ENCODE assay signal across 8 cellular contexts in genomic region chr9:124257070-124257864, GRCh38. TPM values are rescaled to one million over a fixed set of nuclear protein-coding genes. Genes with fewer than 3 reads are reported as not detected.
DNase-seq lines count a peak whose midpoint lies in the region; ATAC-seq and TF ChIP-seq lines count a peak whose summit lies in the region.

No MANE protein-coding gene starts in this region.

- H3K4me3 ChIP-seq in heart right ventricle: peak overlapping the region; percentile 16 to 59 (median 52)
- H3K4me3 ChIP-seq in skeletal muscle satellite cell (ENCODE audit: low read length): peak overlapping the region; percentile 95

- TF ChIP-seq CTCF in heart right ventricle (IDR thresholded peaks at IDR 0.05): no peak

- peak overlapping the region; percentile 98 for H3K9ac ChIP-seq in skeletal muscle satellite cell (ENCODE audit: low read depth, low read length)

- no peaks in the 10 kb centered on the region for H3K36me3 ChIP-seq in heart right ventricle
- peaks cover 8% of the 10 kb centered on the region for H3K36me3 ChIP-seq in skeletal muscle satellite cell (ENCODE audit: insufficient read depth, low read length)

- DNase-seq in DMS53 (lab: John Stamatoyannopoulos, UW) (peak; percentile 59), DMS53 treated with DMSO at 0.1 percent for 48 hours (lab: John Stamatoyannopoulos, UW; ENCODE audit: unreplicated experiment) (no peak), T1000 (lab: John Stamatoyannopoulos, UW) (peak; percentile 19), heart right ventricle (no peak), NOMO-1 treated with dmso at 0.1 percent for 144 hours (lab: John Stamatoyannopoulos, UW; ENCODE audit: unreplicated experiment) (no peak), AML-193 (lab: John Stamatoyannopoulos, UW) (no peak), NCI-H1105 (lab: John Stamatoyannopoulos, UW) (no peak)

- H3K27ac ChIP-seq in heart right ventricle: peak overlapping the region in 2 of 10 donors; percentile 39 to 68

- intact Hi-C loops in heart right ventricle (cut with DNase I): no loop called here

- H3K4me1 ChIP-seq in heart right ventricle (peaks cover 5 to 50% (median 28%) of the 10 kb centered on the region in 9 donors), skeletal muscle satellite cell (ENCODE audit: control insufficient read depth, insufficient read depth, low read length) (peaks cover 45% of the 10 kb centered on the region)

- H3K9me3 ChIP-seq in heart right ventricle: no peaks in the 10 kb centered on the region
- no peaks in the 10 kb centered on the region for H3K9me3 ChIP-seq in skeletal muscle satellite cell (replicated peaks; ENCODE audit: low read length)

- peak overlapping the region; percentile 76 for H3K4me2 ChIP-seq in skeletal muscle satellite cell (ENCODE audit: low read length)

- H3K27me3 ChIP-seq in heart right ventricle (no peaks in the 10 kb centered on the region), skeletal muscle satellite cell (ENCODE audit: control insufficient read depth, insufficient read depth, low read length) (no peaks in the 10 kb centered on the region)

- no peak for ATAC-seq in heart right ventricle

- WGBS in heart right ventricle, 2 donors: 42 to 46% methylated on average over 28 to 31 of the region's 32 CpGs

RNA-seq across cellular contexts. Expression of gene NEK6, which starts 0.5 kb away (rescaled TPM):
- 10 to 100 TPM in 4 of 10 donors, 1 to 10 TPM in 6; 4.6 to 22.4 (median 7.9) TPM for total RNA-seq in heart right ventricle
- polyA plus RNA-seq in heart right ventricle: 1 to 10 TPM; 1.9 to 2.1 TPM
- total RNA-seq in skeletal muscle satellite cell (2012; rRNA removed): 21.0 and 27.1 TPM in 2 replicates

Comparison
In these comparisons a context has a peak if more than half of its experiments do, and no peak if none do; other contexts are left out.
1. DNase-seq: peak in DMS53 (single experiment) and T1000 (single experiment); none in DMS53 treated with DMSO at 0.1 percent for 48 hours (single experiment), heart right ventricle (0 of 2), NOMO-1 treated with dmso at 0.1 percent for 144 hours (single experiment), AML-193 (0 of 2) and NCI-H1105 (single experiment).